19 cellular contexts compared by ENCODE assay signal in genomic region chr3:170621256-170621655, GRCh38. TPM values are rescaled to one million over a fixed set of nuclear protein-coding genes. Genes with fewer than 3 reads are reported as not detected.
"Had no signal": no experiment of that assay in that cellular context is flagged by ENCODE, and none has a peak within 500 bp of the region (broad histone marks: within the 10 kb centered on the region; RNA-seq: fewer than 3 reads in every experiment).

No MANE protein-coding gene starts in this region.

- ATAC-seq: gastrocnemius medialis; naive thymus-derived CD8-positive, alpha-beta T cell; pancreas; right cardiac atrium; stimulated activated effector memory CD8-positive, alpha-beta T cell treated with anti-CD3 and anti-CD28 coated beads, Interleukin-12 subunit alpha, Interleukin-12 subunit beta, amount 100 ng/mL, for 72 hours; stimulated activated naive CD8-positive, alpha-beta T cell treated with anti-CD3 and anti-CD28 coated beads, Interleukin-15, Interleukin-2, amounts not matched to agents 100 U/mL and 50 U/mL, for 24 hours had no signal

- DNase-seq: cortex of kidney; dorsolateral prefrontal cortex; effector CD8-positive, alpha-beta T cell; gastrocnemius medialis; naive thymus-derived CD8-positive, alpha-beta T cell; nucleus accumbens; pancreas; right cardiac atrium; stimulated activated CD4-positive, alpha-beta T cell treated with anti-CD3 and anti-CD28 coated beads, Interleukin-4, amount 100 ng/mL, for 1 hour; stimulated activated CD8-positive, alpha-beta memory T cell treated with anti-CD3 and anti-CD28 coated beads, Interleukin-4, amount 100 ng/mL, for 48 hours; stimulated activated naive CD8-positive, alpha-beta T cell treated with anti-CD3 and anti-CD28 coated beads, Interleukin-15, Interleukin-2, amounts not matched to agents 100 U/mL and 50 U/mL, for 24 hours; thyroid gland; upper lobe of left lung; uterus had no signal

- H3K4me3 ChIP-seq: dorsolateral prefrontal cortex, gastrocnemius medialis, pancreas, suprapubic skin, thyroid gland, upper lobe of left lung, uterus had no signal

- H3K36me3 ChIP-seq: gastrocnemius medialis, pancreas, suprapubic skin, thyroid gland, upper lobe of left lung, uterus had no signal

- H3K9me3 ChIP-seq: gastrocnemius medialis, pancreas, suprapubic skin, thyroid gland, uterus had no signal

- H3K27ac ChIP-seq: gastrocnemius medialis, pancreas, suprapubic skin, thyroid gland, upper lobe of left lung, uterus had no signal

- H3K4me1 ChIP-seq: gastrocnemius medialis, pancreas, suprapubic skin, upper lobe of left lung had no signal

- H3K27me3 ChIP-seq: dorsolateral prefrontal cortex, gastrocnemius medialis, pancreas, suprapubic skin, thyroid gland, upper lobe of left lung, uterus had no signal

RNA-seq across cellular contexts. Expression of gene SLC7A14, which starts 35.4 kb away (rescaled TPM):
- total RNA-seq: kidney epithelial cell; mesenteric fat pad; naive thymus-derived CD8-positive, alpha-beta T cell; suprapubic skin had no signal
- polyA plus RNA-seq: esophagus; naive thymus-derived CD8-positive, alpha-beta T cell had no signal
